1 cellular context compared by ENCODE assay signal in the genomic region with DNA sequence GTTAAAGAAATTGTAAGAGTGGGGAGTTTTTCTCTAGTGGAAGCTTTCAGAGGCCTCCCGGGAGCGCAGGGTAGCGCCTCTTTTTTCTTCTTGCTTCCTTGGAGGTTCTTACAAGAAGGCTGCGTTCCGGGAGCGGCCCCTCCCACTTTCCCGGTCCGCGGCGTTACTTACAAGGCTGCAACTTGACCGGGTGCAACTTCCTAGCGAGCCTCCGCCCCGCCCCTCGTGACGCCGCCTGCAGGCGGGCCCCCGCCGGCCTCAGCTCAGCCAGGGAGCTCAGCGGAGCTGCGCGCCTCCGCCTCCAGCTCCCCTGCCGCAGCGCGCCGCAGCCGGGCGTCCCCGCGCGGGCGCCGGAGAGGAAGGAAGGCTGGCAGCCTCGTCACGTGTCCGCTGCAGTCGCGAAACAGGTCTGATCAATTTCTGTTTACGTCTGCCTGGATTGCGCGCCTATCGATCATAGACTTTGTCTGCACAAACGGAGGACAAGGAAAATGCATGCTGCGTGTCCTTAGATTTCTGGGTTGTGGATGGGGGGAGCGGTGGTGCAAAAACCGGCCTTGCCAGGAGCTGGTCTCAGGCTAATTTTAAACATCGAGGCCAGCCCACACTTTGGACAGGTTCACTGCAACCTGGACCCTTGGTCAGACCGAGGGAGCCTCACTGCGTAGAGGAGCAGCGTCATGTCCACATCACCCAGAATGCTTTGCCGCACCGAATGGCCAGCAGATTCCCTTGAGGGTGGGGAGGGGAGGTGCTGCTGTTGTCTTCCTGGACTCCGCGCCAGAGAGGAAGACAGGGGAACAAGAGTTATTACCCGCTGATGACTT.
TF ChIP-seq lines count a peak whose summit lies in the region.

A gene with protein sequence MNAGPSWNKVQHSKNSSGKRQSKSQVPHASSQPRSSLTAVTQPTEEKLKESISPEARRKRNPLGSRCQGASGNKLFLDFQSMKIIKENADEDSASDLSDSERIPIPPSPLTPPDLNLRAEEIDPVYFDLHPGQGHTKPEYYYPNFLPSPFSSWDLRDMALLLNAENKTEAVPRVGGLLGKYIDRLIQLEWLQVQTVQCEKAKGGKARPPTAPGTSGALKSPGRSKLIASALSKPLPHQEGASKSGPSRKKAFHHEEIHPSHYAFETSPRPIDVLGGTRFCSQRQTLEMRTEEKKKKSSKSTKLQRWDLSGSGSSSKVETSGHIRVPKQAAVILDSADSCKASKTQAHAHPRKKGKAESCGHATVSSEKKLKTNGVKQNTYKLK (plus strand): TSS at position 261 of the 827 bp plus-strand sequence. CDS start 3,555 bp downstream, outside the sequence.
A gene with protein sequence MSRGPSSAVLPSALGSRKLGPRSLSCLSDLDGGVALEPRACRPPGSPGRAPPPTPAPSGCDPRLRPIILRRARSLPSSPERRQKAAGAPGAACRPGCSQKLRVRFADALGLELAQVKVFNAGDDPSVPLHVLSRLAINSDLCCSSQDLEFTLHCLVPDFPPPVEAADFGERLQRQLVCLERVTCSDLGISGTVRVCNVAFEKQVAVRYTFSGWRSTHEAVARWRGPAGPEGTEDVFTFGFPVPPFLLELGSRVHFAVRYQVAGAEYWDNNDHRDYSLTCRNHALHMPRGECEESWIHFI (minus strand): TSS at position 177 of the 827 bp plus-strand sequence. CDS start 374 bp downstream, outside the sequence.

TF ChIP-seq in HepG2, 621 proteins besides CTCF, POLR2A, EP300 and RAD21 (continued from another document and continues in another):
- TF ChIP-seq, protein P1, sequence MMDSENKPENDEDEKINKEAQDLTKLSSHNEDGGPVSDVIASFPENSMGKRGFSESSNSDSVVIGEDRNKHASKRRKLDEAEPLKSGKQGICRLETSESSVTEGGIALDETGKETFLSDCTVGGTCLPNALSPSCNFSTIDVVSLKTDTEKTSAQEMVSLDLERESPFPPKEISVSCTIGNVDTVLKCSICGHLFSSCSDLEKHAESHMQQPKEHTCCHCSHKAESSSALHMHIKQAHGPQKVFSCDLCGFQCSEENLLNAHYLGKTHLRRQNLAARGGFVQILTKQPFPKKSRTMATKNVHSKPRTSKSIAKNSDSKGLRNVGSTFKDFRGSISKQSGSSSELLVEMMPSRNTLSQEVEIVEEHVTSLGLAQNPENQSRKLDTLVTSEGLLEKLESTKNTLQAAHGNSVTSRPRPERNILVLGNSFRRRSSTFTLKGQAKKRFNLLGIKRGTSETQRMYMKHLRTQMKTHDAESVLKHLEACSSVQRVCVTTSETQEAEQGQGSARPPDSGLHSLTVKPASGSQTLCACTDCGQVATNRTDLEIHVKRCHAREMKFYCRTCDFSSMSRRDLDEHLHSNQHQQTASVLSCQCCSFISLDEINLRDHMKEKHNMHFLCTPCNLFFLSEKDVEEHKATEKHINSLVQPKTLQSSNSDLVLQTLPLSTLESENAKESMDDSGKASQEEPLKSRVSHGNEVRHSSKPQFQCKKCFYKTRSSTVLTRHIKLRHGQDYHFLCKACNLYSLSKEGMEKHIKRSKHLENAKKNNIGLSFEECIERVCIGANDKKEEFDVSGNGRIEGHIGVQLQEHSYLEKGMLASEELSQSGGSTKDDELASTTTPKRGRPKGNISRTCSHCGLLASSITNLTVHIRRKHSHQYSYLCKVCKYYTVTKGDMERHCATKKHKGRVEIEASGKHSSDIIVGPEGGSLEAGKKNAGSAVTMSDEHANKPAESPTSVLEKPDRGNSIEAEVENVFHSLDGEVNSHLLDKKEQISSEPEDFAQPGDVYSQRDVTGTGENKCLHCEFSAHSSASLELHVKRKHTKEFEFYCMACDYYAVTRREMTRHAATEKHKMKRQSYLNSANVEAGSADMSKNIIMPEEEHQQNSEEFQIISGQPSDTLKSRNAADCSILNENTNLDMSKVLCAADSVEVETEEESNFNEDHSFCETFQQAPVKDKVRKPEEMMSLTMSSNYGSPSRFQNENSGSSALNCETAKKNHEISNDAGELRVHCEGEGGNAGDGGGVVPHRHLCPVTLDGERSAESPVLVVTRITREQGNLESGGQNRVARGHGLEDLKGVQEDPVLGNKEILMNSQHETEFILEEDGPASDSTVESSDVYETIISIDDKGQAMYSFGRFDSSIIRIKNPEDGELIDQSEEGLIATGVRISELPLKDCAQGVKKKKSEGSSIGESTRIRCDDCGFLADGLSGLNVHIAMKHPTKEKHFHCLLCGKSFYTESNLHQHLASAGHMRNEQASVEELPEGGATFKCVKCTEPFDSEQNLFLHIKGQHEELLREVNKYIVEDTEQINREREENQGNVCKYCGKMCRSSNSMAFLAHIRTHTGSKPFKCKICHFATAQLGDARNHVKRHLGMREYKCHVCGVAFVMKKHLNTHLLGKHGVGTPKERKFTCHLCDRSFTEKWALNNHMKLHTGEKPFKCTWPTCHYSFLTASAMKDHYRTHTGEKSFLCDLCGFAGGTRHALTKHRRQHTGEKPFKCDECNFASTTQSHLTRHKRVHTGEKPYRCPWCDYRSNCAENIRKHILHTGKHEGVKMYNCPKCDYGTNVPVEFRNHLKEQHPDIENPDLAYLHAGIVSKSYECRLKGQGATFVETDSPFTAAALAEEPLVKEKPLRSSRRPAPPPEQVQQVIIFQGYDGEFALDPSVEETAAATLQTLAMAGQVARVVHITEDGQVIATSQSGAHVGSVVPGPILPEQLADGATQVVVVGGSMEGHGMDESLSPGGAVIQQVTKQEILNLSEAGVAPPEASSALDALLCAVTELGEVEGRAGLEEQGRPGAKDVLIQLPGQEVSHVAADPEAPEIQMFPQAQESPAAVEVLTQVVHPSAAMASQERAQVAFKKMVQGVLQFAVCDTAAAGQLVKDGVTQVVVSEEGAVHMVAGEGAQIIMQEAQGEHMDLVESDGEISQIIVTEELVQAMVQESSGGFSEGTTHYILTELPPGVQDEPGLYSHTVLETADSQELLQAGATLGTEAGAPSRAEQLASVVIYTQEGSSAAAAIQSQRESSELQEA (CRISPR knock-in tag; IDR thresholded peaks at IDR 0.05; ENCODE audit: not compliant biosample characterization), result peak; percentile 95
- TF ChIP-seq PHF8 (CRISPR knock-in tag; IDR thresholded peaks at IDR 0.05) (peak; percentile 94), DNMT3B (CRISPR knock-in tag; conservative IDR thresholded peaks at IDR 0.05) (peak; percentile 14; the same call in 1 of the 2 replicates), ZNF441 (CRISPR knock-in tag; IDR thresholded peaks at IDR 0.05; ENCODE audit: borderline replicate concordance) (peak; percentile 43), ZNF746 (CRISPR knock-in tag; IDR thresholded peaks at IDR 0.05) (no peak; the same call in 1 of the 2 replicates), PHF21A (CRISPR knock-in tag; IDR thresholded peaks at IDR 0.05) (peak; percentile 88), POLR2AphosphoS5 (IDR thresholded peaks at IDR 0.05; ENCODE audit: low read depth, low read length) (peak; percentile 90), HNF4G (IDR thresholded peaks at IDR 0.05; ENCODE audit: borderline replicate concordance, low read depth, low read length) (peak; percentile 19), HNF4G (CRISPR knock-in tag; IDR thresholded peaks at IDR 0.05; ENCODE audit: borderline replicate concordance, low read depth) (peak; percentile 57; the same call in 1 of the 2 replicates), HNRNPLL (IDR thresholded peaks at IDR 0.05; ENCODE audit: low read depth, low read length, poor library complexity, severe bottlenecking) (peak; percentile 93), MEIS2 (CRISPR knock-in tag; IDR thresholded peaks at IDR 0.05) (peak; percentile 74; the same call in 1 of the 2 replicates), GATAD2A (CRISPR knock-in tag; IDR thresholded peaks at IDR 0.05) (peak; percentile 81), SMARCC2 (IDR thresholded peaks at IDR 0.05) (no peak), ZNF282 (IDR thresholded peaks at IDR 0.05; ENCODE audit: partially characterized antibody) (no peak), ZNF678 (CRISPR knock-in tag; IDR thresholded peaks at IDR 0.05) (0 out of 2 replicates have a peak, but pooled peaks have one; percentile 69), ZNF317 (CRISPR knock-in tag; IDR thresholded peaks at IDR 0.05) (peak; percentile 63), TBL1XR1 (IDR thresholded peaks at IDR 0.05; ENCODE audit: borderline replicate concordance, low read length, partially characterized antibody) (peak; percentile 42), DMAP1 (CRISPR knock-in tag; IDR thresholded peaks at IDR 0.05) (peak; percentile 95), WIZ (CRISPR knock-in tag; IDR thresholded peaks at IDR 0.05) (peak; percentile 67; the same call in 1 of the 2 replicates), MED13 (CRISPR knock-in tag; IDR thresholded peaks at IDR 0.05) (no peak), NR3C1 (CRISPR knock-in tag; IDR thresholded peaks at IDR 0.05) (no peak), TBX3 (IDR thresholded peaks at IDR 0.05; ENCODE audit: borderline replicate concordance) (peak; percentile 26; the same call in 1 of the 2 replicates), DPF2 (CRISPR knock-in tag; IDR thresholded peaks at IDR 0.05; ENCODE audit: borderline replicate concordance, low read depth) (peak; percentile 48; the same call in 1 of the 2 replicates)
- TF ChIP-seq, protein P2, sequence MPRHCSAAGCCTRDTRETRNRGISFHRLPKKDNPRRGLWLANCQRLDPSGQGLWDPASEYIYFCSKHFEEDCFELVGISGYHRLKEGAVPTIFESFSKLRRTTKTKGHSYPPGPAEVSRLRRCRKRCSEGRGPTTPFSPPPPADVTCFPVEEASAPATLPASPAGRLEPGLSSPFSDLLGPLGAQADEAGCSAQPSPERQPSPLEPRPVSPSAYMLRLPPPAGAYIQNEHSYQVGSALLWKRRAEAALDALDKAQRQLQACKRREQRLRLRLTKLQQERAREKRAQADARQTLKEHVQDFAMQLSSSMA (CRISPR knock-in tag; IDR thresholded peaks at IDR 0.05), result peak; percentile 93
- TF ChIP-seq, protein P3, sequence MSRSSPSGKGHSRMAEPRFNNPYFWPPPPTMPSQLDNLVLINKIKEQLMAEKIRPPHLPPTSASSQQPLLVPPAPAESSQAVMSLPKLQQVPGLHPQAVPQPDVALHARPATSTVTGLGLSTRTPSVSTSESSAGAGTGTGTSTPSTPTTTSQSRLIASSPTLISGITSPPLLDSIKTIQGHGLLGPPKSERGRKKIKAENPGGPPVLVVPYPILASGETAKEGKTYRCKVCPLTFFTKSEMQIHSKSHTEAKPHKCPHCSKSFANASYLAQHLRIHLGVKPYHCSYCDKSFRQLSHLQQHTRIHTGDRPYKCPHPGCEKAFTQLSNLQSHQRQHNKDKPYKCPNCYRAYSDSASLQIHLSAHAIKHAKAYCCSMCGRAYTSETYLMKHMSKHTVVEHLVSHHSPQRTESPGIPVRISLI (CRISPR knock-in tag; IDR thresholded peaks at IDR 0.05; ENCODE audit: borderline replicate concordance), result peak; percentile 13; the same call in 1 of the 2 replicates
- TF ChIP-seq, protein P4, sequence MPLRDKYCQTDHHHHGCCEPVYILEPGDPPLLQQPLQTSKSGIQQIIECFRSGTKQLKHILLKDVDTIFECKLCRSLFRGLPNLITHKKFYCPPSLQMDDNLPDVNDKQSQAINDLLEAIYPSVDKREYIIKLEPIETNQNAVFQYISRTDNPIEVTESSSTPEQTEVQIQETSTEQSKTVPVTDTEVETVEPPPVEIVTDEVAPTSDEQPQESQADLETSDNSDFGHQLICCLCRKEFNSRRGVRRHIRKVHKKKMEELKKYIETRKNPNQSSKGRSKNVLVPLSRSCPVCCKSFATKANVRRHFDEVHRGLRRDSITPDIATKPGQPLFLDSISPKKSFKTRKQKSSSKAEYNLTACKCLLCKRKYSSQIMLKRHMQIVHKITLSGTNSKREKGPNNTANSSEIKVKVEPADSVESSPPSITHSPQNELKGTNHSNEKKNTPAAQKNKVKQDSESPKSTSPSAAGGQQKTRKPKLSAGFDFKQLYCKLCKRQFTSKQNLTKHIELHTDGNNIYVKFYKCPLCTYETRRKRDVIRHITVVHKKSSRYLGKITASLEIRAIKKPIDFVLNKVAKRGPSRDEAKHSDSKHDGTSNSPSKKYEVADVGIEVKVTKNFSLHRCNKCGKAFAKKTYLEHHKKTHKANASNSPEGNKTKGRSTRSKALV (CRISPR knock-in tag; IDR thresholded peaks at IDR 0.05), result peak; percentile 76
- TF ChIP-seq, protein P5, sequence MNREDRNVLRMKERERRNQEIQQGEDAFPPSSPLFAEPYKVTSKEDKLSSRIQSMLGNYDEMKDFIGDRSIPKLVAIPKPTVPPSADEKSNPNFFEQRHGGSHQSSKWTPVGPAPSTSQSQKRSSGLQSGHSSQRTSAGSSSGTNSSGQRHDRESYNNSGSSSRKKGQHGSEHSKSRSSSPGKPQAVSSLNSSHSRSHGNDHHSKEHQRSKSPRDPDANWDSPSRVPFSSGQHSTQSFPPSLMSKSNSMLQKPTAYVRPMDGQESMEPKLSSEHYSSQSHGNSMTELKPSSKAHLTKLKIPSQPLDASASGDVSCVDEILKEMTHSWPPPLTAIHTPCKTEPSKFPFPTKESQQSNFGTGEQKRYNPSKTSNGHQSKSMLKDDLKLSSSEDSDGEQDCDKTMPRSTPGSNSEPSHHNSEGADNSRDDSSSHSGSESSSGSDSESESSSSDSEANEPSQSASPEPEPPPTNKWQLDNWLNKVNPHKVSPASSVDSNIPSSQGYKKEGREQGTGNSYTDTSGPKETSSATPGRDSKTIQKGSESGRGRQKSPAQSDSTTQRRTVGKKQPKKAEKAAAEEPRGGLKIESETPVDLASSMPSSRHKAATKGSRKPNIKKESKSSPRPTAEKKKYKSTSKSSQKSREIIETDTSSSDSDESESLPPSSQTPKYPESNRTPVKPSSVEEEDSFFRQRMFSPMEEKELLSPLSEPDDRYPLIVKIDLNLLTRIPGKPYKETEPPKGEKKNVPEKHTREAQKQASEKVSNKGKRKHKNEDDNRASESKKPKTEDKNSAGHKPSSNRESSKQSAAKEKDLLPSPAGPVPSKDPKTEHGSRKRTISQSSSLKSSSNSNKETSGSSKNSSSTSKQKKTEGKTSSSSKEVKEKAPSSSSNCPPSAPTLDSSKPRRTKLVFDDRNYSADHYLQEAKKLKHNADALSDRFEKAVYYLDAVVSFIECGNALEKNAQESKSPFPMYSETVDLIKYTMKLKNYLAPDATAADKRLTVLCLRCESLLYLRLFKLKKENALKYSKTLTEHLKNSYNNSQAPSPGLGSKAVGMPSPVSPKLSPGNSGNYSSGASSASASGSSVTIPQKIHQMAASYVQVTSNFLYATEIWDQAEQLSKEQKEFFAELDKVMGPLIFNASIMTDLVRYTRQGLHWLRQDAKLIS (CRISPR knock-in tag; IDR thresholded peaks at IDR 0.05), result peak; percentile 37; the same call in 1 of the 2 replicates
- TF ChIP-seq, protein P6, sequence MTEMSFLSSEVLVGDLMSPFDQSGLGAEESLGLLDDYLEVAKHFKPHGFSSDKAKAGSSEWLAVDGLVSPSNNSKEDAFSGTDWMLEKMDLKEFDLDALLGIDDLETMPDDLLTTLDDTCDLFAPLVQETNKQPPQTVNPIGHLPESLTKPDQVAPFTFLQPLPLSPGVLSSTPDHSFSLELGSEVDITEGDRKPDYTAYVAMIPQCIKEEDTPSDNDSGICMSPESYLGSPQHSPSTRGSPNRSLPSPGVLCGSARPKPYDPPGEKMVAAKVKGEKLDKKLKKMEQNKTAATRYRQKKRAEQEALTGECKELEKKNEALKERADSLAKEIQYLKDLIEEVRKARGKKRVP (CRISPR knock-in tag; IDR thresholded peaks at IDR 0.05), result peak in 1 of 2 experiments; percentile 40; a peak in 1 of 4 replicates
